In the genomic region with DNA sequence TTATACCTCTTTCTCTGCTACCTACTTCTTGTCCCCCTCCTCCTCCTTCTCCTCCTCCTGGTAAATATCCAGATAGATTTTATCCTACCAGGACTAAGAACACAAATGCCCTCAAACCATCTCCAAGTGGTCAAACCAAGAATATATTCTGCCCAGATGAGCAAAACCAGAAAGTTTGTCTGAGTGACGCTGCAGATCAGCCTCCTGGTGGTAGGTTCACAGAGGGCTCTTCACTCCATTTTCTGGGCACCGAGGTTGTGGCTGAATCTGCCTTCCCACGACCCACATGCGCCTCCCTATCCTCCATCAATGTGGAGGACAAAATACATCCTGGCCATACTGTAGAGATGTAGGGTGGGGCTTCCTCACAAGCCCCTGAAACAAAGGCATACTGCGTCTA, we compare ENCODE assay signal across 12 cellular contexts.
"Had no signal": no experiment of that assay in that cellular context is flagged by ENCODE, and none has a peak within 500 bp of the region (broad histone marks: within the 10 kb centered on the region; RNA-seq: fewer than 3 reads in every experiment).

No MANE protein-coding gene starts in this region.

- H3K4me2 ChIP-seq: smooth muscle cell had no signal

- H3K27ac ChIP-seq: colonic mucosa, gastrocnemius medialis, right atrium auricular region, tibial artery had no signal

- ATAC-seq: gastrocnemius medialis had no signal

- H3K4me1 ChIP-seq: colonic mucosa, gastrocnemius medialis, right atrium auricular region, tibial artery had no signal

- DNase-seq: activated CD4-positive, alpha-beta memory T cell treated with anti-CD3 and anti-CD28 coated beads, Interleukin-2, amount 10 ng/mL, durations not matched to agents 7 days and 5 days; activated gamma-delta T cell treated with Interleukin-2 at 50 U/mL for 16 hours; activated naive CD8-positive, alpha-beta T cell treated with anti-CD3 and anti-CD28 coated beads for 36 hours; activated T-cell treated with anti-CD3 and anti-CD28 coated beads, Interleukin-2, amount 50 U/mL, for 48 hours; anterior cingulate cortex; colonic mucosa; gastrocnemius medialis; kidney; posterior cingulate gyrus; tibial artery had no signal

- H3K9me3 ChIP-seq: colonic mucosa had no signal

- H3K36me3 ChIP-seq: colonic mucosa, gastrocnemius medialis, right atrium auricular region, tibial artery had no signal

- H3K4me3 ChIP-seq: colonic mucosa, gastrocnemius medialis, right atrium auricular region, smooth muscle cell, tibial artery had no signal

- H3K27me3 ChIP-seq: colonic mucosa, gastrocnemius medialis, right atrium auricular region had no signal
